Comparison of ENCODE assay signal across 26 cellular contexts in genomic region chr5:170286532-170286931, GRCh38. TPM values are rescaled to one million over a fixed set of nuclear protein-coding genes. Genes with fewer than 3 reads are reported as not detected.
A peak's percentile ranks its signal among the peaks of the same experiment; 100 is the strongest.
DNase-seq lines count a peak whose midpoint lies in the region; ATAC-seq and TF ChIP-seq lines count a peak whose summit lies in the region.
"Had no signal": no experiment of that assay in that cellular context is flagged by ENCODE, and none has a peak within 500 bp of the region (broad histone marks: within the 10 kb centered on the region; RNA-seq: fewer than 3 reads in every experiment).

No MANE protein-coding gene starts in this region.

- no peaks in the 10 kb centered on the region for H3K27me3 Mint-ChIP-seq in central memory CD8-positive, alpha-beta T cell
- no peaks in the 10 kb centered on the region for H3K27me3 Mint-ChIP-seq in stimulated activated naive CD8-positive, alpha-beta T cell treated with anti-CD3 and anti-CD28 coated beads, Interleukin-15, amount 100 ng/mL, for 72 hours

- no peak overlapping the region for H3K4me3 ChIP-seq in left ventricle myocardium inferior
- H3K4me3 ChIP-seq in thyroid gland (replicated peaks in 1 of 3): no peak overlapping the region
- H3K4me3 ChIP-seq: adrenal gland, lower lobe of right lung, smooth muscle cell, upper lobe of left lung had no signal

- TF ChIP-seq CTCF in left ventricle myocardium inferior (IDR thresholded peaks at IDR 0.05; ENCODE audit: borderline replicate concordance) (no peak), thyroid gland (IDR thresholded peaks at IDR 0.05) (no peak)

- H3K27ac ChIP-seq in left ventricle myocardium inferior (replicated peaks) (peak overlapping the region; percentile 73), thyroid gland (no peak overlapping the region)
- H3K27ac ChIP-seq: lower lobe of right lung had no signal

- H3K36me3 Mint-ChIP-seq in central memory CD8-positive, alpha-beta T cell (ENCODE audit: insufficient read depth): peaks cover 94% of the 10 kb centered on the region

- peaks cover 22% of the 10 kb centered on the region for H3K9me3 ChIP-seq in left ventricle myocardium inferior (replicated peaks)
- H3K9me3 ChIP-seq in thyroid gland: no peaks in the 10 kb centered on the region
- H3K9me3 ChIP-seq: adrenal gland, lower lobe of right lung had no signal

- H3K4me1 ChIP-seq in left ventricle myocardium inferior: peaks cover 31% of the 10 kb centered on the region
- H3K4me1 ChIP-seq in thyroid gland: peaks cover 2 to 3% of the 10 kb centered on the region in 2 donors

- DNase-seq in left ventricle myocardium inferior (no peak), Right ventricle myocardium inferior (ENCODE audit: missing footprints) (no peak), M059J (ENCODE audit: low read depth) (peak; percentile 20), hippocampal formation (lab: John Stamatoyannopoulos, UW) (no peak), thyroid gland (no peak)
- DNase-seq in central memory CD8-positive, alpha-beta T cell (ENCODE audit: low spot score in 2 of 2): no peak
- no peak for DNase-seq in stimulated activated naive CD8-positive, alpha-beta T cell treated with anti-CD3 and anti-CD28 coated beads, Interleukin-15, amount 100 ng/mL, for 72 hours
- DNase-seq: activated T-cell treated with anti-CD3 and anti-CD28 coated beads for 4 hours; adrenal gland; HFFc6; islet precursor cell; lower lobe of right lung; NCI-H1417 treated with DMSO at 0.1 percent for 48 hours; NCI-H2107; stimulated activated CD4-positive, alpha-beta T cell treated with anti-CD3 and anti-CD28 coated beads, Interleukin-4, amount 100 ng/mL, for 1 hour; upper lobe of left lung had no signal

- H3K4me1 Mint-ChIP-seq in central memory CD8-positive, alpha-beta T cell: peaks cover 100% of the 10 kb centered on the region
- H3K4me1 Mint-ChIP-seq in stimulated activated naive CD8-positive, alpha-beta T cell treated with anti-CD3 and anti-CD28 coated beads, Interleukin-15, amount 100 ng/mL, for 72 hours: peaks cover 100% of the 10 kb centered on the region

- H3K36me3 ChIP-seq in left ventricle myocardium inferior (no peaks in the 10 kb centered on the region), thyroid gland (no peaks in the 10 kb centered on the region)
- H3K36me3 ChIP-seq: adrenal gland had no signal

- peak overlapping the region; percentile 63 for H3K4me3 Mint-ChIP-seq in central memory CD8-positive, alpha-beta T cell
- H3K4me3 Mint-ChIP-seq in stimulated activated naive CD8-positive, alpha-beta T cell treated with anti-CD3 and anti-CD28 coated beads, Interleukin-15, amount 100 ng/mL, for 72 hours: peak overlapping the region; percentile 17 to 71
- H3K4me3 Mint-ChIP-seq: HFFc6 had no signal

- no peak for ATAC-seq in Right ventricle myocardium inferior
- no peak for ATAC-seq in central memory CD8-positive, alpha-beta T cell (replicated peaks; ENCODE audit: extremely low read depth, poor library complexity, severe bottlenecking)
- no peak for ATAC-seq in stimulated activated naive CD8-positive, alpha-beta T cell treated with anti-CD3 and anti-CD28 coated beads, Interleukin-15, amount 100 ng/mL, for 72 hours
- ATAC-seq in GM19395 (IDR thresholded peaks at IDR 0.05; ENCODE audit: unreplicated experiment): no peak
- ATAC-seq: HepG2, SK-N-SH treated with all-trans-retinoic acid at 6 μM for 48 hours had no signal

- WGBS in thyroid gland, 2 donors: 90 to 93% methylated on average over 3 of the region's 3 CpGs

- H3K9me3 Mint-ChIP-seq in central memory CD8-positive, alpha-beta T cell: no peaks in the 10 kb centered on the region
- H3K9me3 Mint-ChIP-seq in stimulated activated naive CD8-positive, alpha-beta T cell treated with anti-CD3 and anti-CD28 coated beads, Interleukin-15, amount 100 ng/mL, for 72 hours: peaks cover 0 to 10% of the 10 kb centered on the region in 2 donors

- peak overlapping the region; percentile 99 for H3K27ac Mint-ChIP-seq in central memory CD8-positive, alpha-beta T cell (ENCODE audit: low read depth)
- peak overlapping the region in 1 of 2 donors; percentile 77 for H3K27ac Mint-ChIP-seq in stimulated activated naive CD8-positive, alpha-beta T cell treated with anti-CD3 and anti-CD28 coated beads, Interleukin-15, amount 100 ng/mL, for 72 hours
- H3K27ac Mint-ChIP-seq: HFFc6 had no signal

- no peak for TF ChIP-seq POLR2A in thyroid gland (IDR thresholded peaks at IDR 0.05)

- intact Hi-C loops in left ventricle myocardium inferior (cut with micrococcal nuclease): no loop called here
- intact Hi-C loops in Right ventricle myocardium inferior (cut with DNase I): no loop called here
- intact Hi-C loops in thyroid gland (cut with DNase I): no loop called here

- H3K27me3 ChIP-seq in left ventricle myocardium inferior (ENCODE audit: low read depth) (no peaks in the 10 kb centered on the region), thyroid gland (no peaks in the 10 kb centered on the region)
- H3K27me3 ChIP-seq: adrenal gland, upper lobe of left lung had no signal

RNA-seq across cellular contexts. Expression of gene LCP2, which starts 11.0 kb away (rescaled TPM):
- 3.9 TPM for total RNA-seq in left ventricle myocardium inferior
- 6.7 TPM for total RNA-seq in Right ventricle myocardium inferior
- total RNA-seq in M059J (2014; rRNA removed; shearing (Covaris generic)): 0.69 TPM in 1 of 2 replicates, not detected in the other
- 10 to 100 TPM in 1 of 4 donors, 1 to 10 TPM in 3; 3.2 to 22.7 (median 6.9) TPM for total RNA-seq in thyroid gland
- total RNA-seq: bronchial epithelial cell, HepG2, HFFc6, MCF 10A, NCI-H460, renal cortical epithelial cell had no signal

RNA-seq across cellular contexts. Expression of gene C5orf58, which starts 53.7 kb away (rescaled TPM):
- total RNA-seq in left ventricle myocardium inferior (1.0 TPM), Right ventricle myocardium inferior (not detected), thyroid gland (not detected)
- total RNA-seq in M059J (2014; rRNA removed; shearing (Covaris generic)): not detected in 2 replicates
- total RNA-seq: bronchial epithelial cell, HepG2, HFFc6, lower lobe of right lung, MCF 10A, NCI-H460, omental fat pad, renal cortical epithelial cell, RPMI7951, smooth muscle cell, upper lobe of left lung had no signal
